22 cellular contexts compared by ENCODE assay signal in genomic region chr1:207423560-207424292, GRCh38. TPM values are rescaled to one million over a fixed set of nuclear protein-coding genes. Genes with fewer than 3 reads are reported as not detected.
A peak's percentile ranks its signal among the peaks of the same experiment; 100 is the strongest.
DNase-seq lines count a peak whose midpoint lies in the region; ATAC-seq and TF ChIP-seq lines count a peak whose summit lies in the region.
"Had no signal": no experiment of that assay in that cellular context is flagged by ENCODE, and none has a peak within 500 bp of the region (broad histone marks: within the 10 kb centered on the region; RNA-seq: fewer than 3 reads in every experiment).

No MANE protein-coding gene starts in this region.

- H3K4me3 ChIP-seq in GM12865 (ENCODE audit: low read depth, low read length), result peak overlapping the region; percentile 54
- H3K4me3 ChIP-seq in hepatocyte, result no peak overlapping the region
- no peak overlapping the region for H3K4me3 ChIP-seq in rectal smooth muscle tissue (ENCODE audit: low read length)
- H3K4me3 ChIP-seq: ascending aorta, GM23248, PC-9, SK-N-MC had no signal

- H3K27ac ChIP-seq in hepatocyte, result no peak overlapping the region
- no peak overlapping the region for H3K27ac ChIP-seq in rectal smooth muscle tissue (ENCODE audit: low read depth, low read length)
- H3K27ac ChIP-seq: ascending aorta, GM23248, PC-9, SK-N-MC had no signal

- no peaks in the 10 kb centered on the region for H4K20me1 ChIP-seq in hepatocyte (ENCODE audit: insufficient read depth, poor library complexity, severe bottlenecking)

- no peaks in the 10 kb centered on the region for H3K4me1 ChIP-seq in hepatocyte (ENCODE audit: insufficient read depth)
- H3K4me1 ChIP-seq in rectal smooth muscle tissue (ENCODE audit: control insufficient read depth, insufficient read depth, low read length), result no peaks in the 10 kb centered on the region
- H3K4me1 ChIP-seq: ascending aorta had no signal

- H3K36me3 ChIP-seq in hepatocyte (replicated peaks; ENCODE audit: insufficient read depth, low read depth), result no peaks in the 10 kb centered on the region
- no peaks in the 10 kb centered on the region for H3K36me3 ChIP-seq in rectal smooth muscle tissue (ENCODE audit: control insufficient read depth, insufficient read depth, low read length)
- H3K36me3 ChIP-seq: ascending aorta had no signal

- no peak overlapping the region for H2AFZ ChIP-seq in hepatocyte
- H2AFZ ChIP-seq: GM23248, PC-9 had no signal

- no peaks in the 10 kb centered on the region for H3K9me2 ChIP-seq in hepatocyte (replicated peaks; ENCODE audit: insufficient read depth)

- no peaks in the 10 kb centered on the region for H3K79me2 ChIP-seq in hepatocyte

- ATAC-seq in HG03520 (IDR thresholded peaks at IDR 0.05; ENCODE audit: unreplicated experiment), result peak; percentile 40

- no peaks in the 10 kb centered on the region for H3K9me3 ChIP-seq in hepatocyte (ENCODE audit: low read depth)

- TF ChIP-seq CTCF in GM12865 (IDR thresholded peaks at IDR 0.05; ENCODE audit: insufficient read depth, low read depth, low read length, missing control alignments) (no peak), hepatocyte (IDR thresholded peaks at IDR 0.05; ENCODE audit: poor library complexity) (no peak)

- peak; percentile 64 for DNase-seq in GM12865 (ENCODE audit: low read depth)
- DNase-seq in hepatocyte (ENCODE audit: low spot score), result peak; percentile 10
- no peak for DNase-seq in NCI-H1436 treated with DMSO at 0.1 percent for 48 hours (lab: John Stamatoyannopoulos, UW)
- no peak for DNase-seq in posterior vena cava (ENCODE audit: low spot score)
- DNase-seq in activated T-cell treated with anti-CD3 and anti-CD28 coated beads, Interleukin-2, amount 50 U/mL, for 48 hours, result no peak
- DNase-seq: activated CD4-positive, alpha-beta T cell treated with anti-CD3 and anti-CD28 coated beads for 4 hours; activated naive CD4-positive, alpha-beta T cell treated with Interleukin-2 at 50 U/mL for 16 hours; GM23248; immature natural killer cell; NCI-H187; PC-9; retina; T-helper 9 cell had no signal

- peak overlapping the region; percentile 70 for H3K4me2 ChIP-seq in hepatocyte
- H3K4me2 ChIP-seq: PC-9 had no signal

- peak overlapping the region; percentile 14 for H3K9ac ChIP-seq in rectal smooth muscle tissue (ENCODE audit: low read length)
- H3K9ac ChIP-seq: GM23248 had no signal

- H3K27me3 ChIP-seq in hepatocyte, result peaks cover 4% of the 10 kb centered on the region
- H3K27me3 ChIP-seq in rectal smooth muscle tissue (ENCODE audit: control insufficient read depth, insufficient read depth, low read length), result no peaks in the 10 kb centered on the region
- H3K27me3 ChIP-seq: ascending aorta had no signal

- WGBS in hepatocyte (ENCODE audit: low lambda C conversion rate, missing lambda C conversion rate), result 22% methylated on average over 28 of the region's 28 CpGs

- intact Hi-C loops in posterior vena cava (cut with DNase I), result loop anchor here in 1 of 2 donors (2.0 to 5.0 kb wide), 2 partner anchors 31 to 431 kb away; no protein-coding TSS in a partner anchor

RNA-seq across cellular contexts. Expression of gene CR2, which starts 30.4 kb away (rescaled TPM):
- total RNA-seq in hepatocyte, result 0.17 and 0.36 TPM in 2 replicates
- polyA plus RNA-seq in hepatocyte, result 0.50 TPM in 1 of 2 replicates, not detected in the other
- 1 to 10 TPM in 1 of 2 donors, under 1 TPM in 1; 0.19 to 1.1 TPM for total RNA-seq in posterior vena cava
- total RNA-seq: ascending aorta, fibroblast of villous mesenchyme, GM23248, lung microvascular endothelial cell, M059J, neural crest cell, subcutaneous adipose tissue had no signal
- polyA plus RNA-seq: GM23248, immature natural killer cell had no signal

Comparison
In these comparisons a context has a peak if more than half of its experiments do, and no peak if none do; other contexts are left out.
1. DNase-seq: peak in GM12865 (single experiment) and hepatocyte (single experiment); none in NCI-H1436 treated with DMSO at 0.1 percent for 48 hours (single experiment), posterior vena cava (single experiment) and activated T-cell treated with anti-CD3 and anti-CD28 coated beads, Interleukin-2, amount 50 U/mL, for 48 hours (0 of 2).